In genomic region chr4:1012031-1012739, GRCh38 we compare ENCODE assay signal across 8 cellular contexts. TPM values are rescaled to one million over a fixed set of nuclear protein-coding genes. Genes with fewer than 3 reads are reported as not detected.
DNase-seq lines count a peak whose midpoint lies in the region; ATAC-seq, FAIRE-seq and TF ChIP-seq lines count a peak whose summit lies in the region.

No MANE protein-coding gene starts in this region.

- no peak for TF ChIP-seq EP300 in A549 (IDR thresholded peaks at IDR 0.05)

- no peak overlapping the region for H2AFZ ChIP-seq in HCT116 (ENCODE audit: low read depth, low read length, poor library complexity, severe bottlenecking)

- TF ChIP-seq POLR2A in A549 (IDR thresholded peaks at IDR 0.05; ENCODE audit: low read length) (no peak), HCT116 (IDR thresholded peaks at IDR 0.05; ENCODE audit: borderline replicate concordance, extremely low read depth, insufficient read depth, insufficient read length) (no peak)

- H3K4me1 Mint-ChIP-seq in effector memory CD8-positive, alpha-beta T cell (ENCODE audit: low read depth in 2 of 2): peaks cover 13 to 19% of the 10 kb centered on the region in 2 donors
- H3K4me1 Mint-ChIP-seq in neural crest cell (peaks cover 16% of the 10 kb centered on the region), HFFc6 (ENCODE audit: low read depth) (peaks cover 5% of the 10 kb centered on the region; the same call in 1 of the 2 replicates)

- TF ChIP-seq CTCF in A549 (IDR thresholded peaks at IDR 0.05) (no peak), HCT116 (IDR thresholded peaks at IDR 0.05 in 2 of 3, conservative IDR thresholded peaks at IDR 0.05 in 1 of 3; ENCODE audit: borderline replicate concordance in 1 of 3, insufficient read depth in 1 of 3, low read depth in 2 of 3, low read length in 2 of 3) (no peak), neural crest cell (conservative IDR thresholded peaks at IDR 0.05) (no peak), HFFc6 (IDR thresholded peaks at IDR 0.05) (no peak)

- H3K4me2 ChIP-seq in A549 (peak overlapping the region; percentile 95), HCT116 (ENCODE audit: low read length) (peak overlapping the region; percentile 89)

- no peaks in the 10 kb centered on the region for H4K20me1 ChIP-seq in HCT116 (ENCODE audit: insufficient read depth)

- POLR2A ChIA-PET in A549 (lab: Yijun Ruan, JAX): no interaction called here
- POLR2A ChIA-PET in HCT116 (lab: Charles Lee): no interaction called here

- peak in 1 of 2 experiments; percentile 37 for DNase-seq in A549 (ENCODE audit: low read depth in 1 of 2, low spot score in 1 of 2)
- no peak for DNase-seq in HCT116 (ENCODE audit: low read depth, low spot score)
- peak; percentile 33 to 35 for DNase-seq in activated CD4-positive, alpha-beta T cell treated with anti-CD3 and anti-CD28 coated beads for 4 hours
- peak; percentile 17 to 37 (median 28) for DNase-seq in effector memory CD8-positive, alpha-beta T cell
- no peak for DNase-seq in neural crest cell (ENCODE audit: low read depth, low spot score)
- no peak for DNase-seq in HFFc6
- DNase-seq in NCI-H2107 treated with DMSO at 0.1 percent for 48 hours (lab: John Stamatoyannopoulos, UW; ENCODE audit: unreplicated experiment): no peak

- ATAC-seq in A549: peak in 1 of 2 experiments; percentile 12; a peak in 3 of 6 replicates
- peak; percentile 39 for ATAC-seq in HCT116
- ATAC-seq in effector memory CD8-positive, alpha-beta T cell (replicated peaks): peak; percentile 5
- no peak for ATAC-seq in HG03135 (IDR thresholded peaks at IDR 0.05; ENCODE audit: unreplicated experiment)

- H3K4me3 ChIP-seq in A549: peak overlapping the region; percentile 73
- H3K4me3 ChIP-seq in HCT116 (replicated peaks in 1 of 2; ENCODE audit: low read depth in 1 of 2, low read length in 2 of 2): peak overlapping the region; percentile 70 to 75

- H3K9ac ChIP-seq in HCT116 (ENCODE audit: low read length): peak overlapping the region; percentile 86

- peak overlapping the region; percentile 60 to 65 for H3K4me3 Mint-ChIP-seq in effector memory CD8-positive, alpha-beta T cell
- H3K4me3 Mint-ChIP-seq in neural crest cell (peak overlapping the region; percentile 51), HFFc6 (no peak overlapping the region; the same call in 1 of the 2 replicates)

- CTCF ChIA-PET in A549 (lab: Yijun Ruan, JAX): no interaction called here
- CTCF ChIA-PET in HCT116 (lab: Charles Lee): no interaction called here

- no peaks in the 10 kb centered on the region for H3K9me2 ChIP-seq in HCT116 (ENCODE audit: insufficient read depth)

- H3K36me3 ChIP-seq in HCT116 (ENCODE audit: control insufficient read depth in 1 of 2, insufficient read depth in 2 of 2, low read length in 2 of 2): peaks cover 3 to 4% of the 10 kb centered on the region in 2 experiments; a peak in 2 of 4 replicates

- peaks cover 12% of the 10 kb centered on the region; the same call in 1 of the 2 replicates for H3K79me2 ChIP-seq in HCT116 (ENCODE audit: insufficient read depth, low read length)

- no TSS peak for BruUV-seq in HCT116 (replicated peaks; lab: Mats Ljungman, UMichigan)

- no peak for TF ChIP-seq RAD21 in A549 (conservative IDR thresholded peaks at IDR 0.05 in 1 of 2, IDR thresholded peaks at IDR 0.05 in 1 of 2)
- no peak for TF ChIP-seq RAD21 in HCT116 (IDR thresholded peaks at IDR 0.05; ENCODE audit: low read depth)

- peaks cover 25% of the 10 kb centered on the region for H3K36me3 Mint-ChIP-seq in effector memory CD8-positive, alpha-beta T cell (ENCODE audit: insufficient read depth)
- no peaks in the 10 kb centered on the region for H3K36me3 Mint-ChIP-seq in neural crest cell (ENCODE audit: low read depth)
- H3K36me3 Mint-ChIP-seq in HFFc6 (ENCODE audit: low read depth): no peaks in the 10 kb centered on the region

- H3K27me3 ChIP-seq in HCT116 (ENCODE audit: insufficient read depth, low read length): no peaks in the 10 kb centered on the region

- H3K4me1 ChIP-seq in A549: peaks cover 9% of the 10 kb centered on the region
- H3K4me1 ChIP-seq in HCT116 (ENCODE audit: control insufficient read depth in 1 of 2, insufficient read depth in 2 of 2, low read length in 2 of 2): peaks cover 20 to 29% of the 10 kb centered on the region in 2 experiments

- H3K27me3 Mint-ChIP-seq in effector memory CD8-positive, alpha-beta T cell: peaks cover 16 to 22% of the 10 kb centered on the region in 2 donors
- peaks cover 29% of the 10 kb centered on the region for H3K27me3 Mint-ChIP-seq in neural crest cell (ENCODE audit: low read depth)
- peaks cover 9% of the 10 kb centered on the region for H3K27me3 Mint-ChIP-seq in HFFc6 (ENCODE audit: insufficient read depth)

- WGBS in A549 (ENCODE audit: missing lambda C conversion rate): 15% methylated on average over 4 of the region's 69 CpGs

- no peaks in the 10 kb centered on the region for H3K9me3 Mint-ChIP-seq in effector memory CD8-positive, alpha-beta T cell
- no peaks in the 10 kb centered on the region for H3K9me3 Mint-ChIP-seq in neural crest cell
- H3K9me3 Mint-ChIP-seq in HFFc6: peaks cover 2% of the 10 kb centered on the region; the same call in 1 of the 2 replicates

- no peaks in the 10 kb centered on the region for H3K9me3 ChIP-seq in A549
- H3K9me3 ChIP-seq in HCT116 (ENCODE audit: control insufficient read depth in 1 of 2, insufficient read depth in 1 of 2, low read depth in 1 of 2, low read length in 2 of 2): no peaks in the 10 kb centered on the region

- FAIRE-seq in A549 (lab: Jason Lieb, UNC): no peak

- H3K27ac ChIP-seq in A549 (peak overlapping the region; percentile 70 to 94), HCT116 (ENCODE audit: low read depth, low read length) (peak overlapping the region; percentile 80)

- intact Hi-C loops in HCT116 (cut with micrococcal nuclease): loop anchor here (5.0 kb wide), 1 partner anchor 275 kb away; the partner anchor contains the start of gene MAEA

- H3K27ac Mint-ChIP-seq in effector memory CD8-positive, alpha-beta T cell: no peak overlapping the region
- H3K27ac Mint-ChIP-seq in neural crest cell (ENCODE audit: unreplicated experiment) (no peak overlapping the region), HFFc6 (no peak overlapping the region)

- RAD21 ChIA-PET in HCT116 (lab: Charles Lee; ENCODE audit: low non-redundant PET in 1 of 2, low total read pairs in 2 of 2, uncharacterized antibody in 2 of 2, unreplicated experiment in 2 of 2): interaction anchor here in 1 of 2 experiments (0.7 kb wide), 1 partner anchor 27 kb away, joined by 4 read pairs; no protein-coding TSS in a partner anchor

TF ChIP-seq in A549, 52 proteins besides CTCF, POLR2A, EP300 and RAD21 (continues in another document):
- peak; percentile 34; the same call in 1 of the 2 replicates for TF ChIP-seq MAX (IDR thresholded peaks at IDR 0.05)

TF ChIP-seq in HCT116, 20 proteins besides CTCF, POLR2A, EP300 and RAD21 (continues in another document):
- TF ChIP-seq ZNF274 (IDR thresholded peaks at IDR 0.05; ENCODE audit: low read depth, low read length) (no peak), ZFX (IDR thresholded peaks at IDR 0.05) (peak; percentile 26; the same call in 1 of the 2 replicates), TCF7L2 (IDR thresholded peaks at IDR 0.05; ENCODE audit: borderline replicate concordance, extremely low read depth, insufficient read depth, insufficient read length) (peak; percentile 48), CBX3 (IDR thresholded peaks at IDR 0.05; ENCODE audit: low read depth) (no peak), EGR1 (IDR thresholded peaks at IDR 0.05; ENCODE audit: low read depth) (no peak), EZH2 (IDR thresholded peaks at IDR 0.05) (no peak)

RNA-seq across cellular contexts. Expression of gene FGFRL1, which starts 0.8 kb away (rescaled TPM):
- polyA plus RNA-seq in A549 (2011; rRNA removed) (4.7 and 8.3 TPM in 2 replicates), A549 (2017; fragmentation: RNase III; extraction: RNeasy Plus Mini Kit Qiagen cat#74134 plus additional on column Dnase treatment) (11.2 to 11.4 TPM (median 11.2 TPM) in 3 replicates)
- 26.5 and 32.6 TPM in 2 replicates for polyA plus RNA-seq in A549 (2012; cell fraction: cytosol; rRNA removed)
- 32.5 and 64.4 TPM in 2 replicates for polyA plus RNA-seq in A549 (2012; cell fraction: nucleus; rRNA removed)
- 40.2 and 49.5 TPM in 2 replicates for polyA minus RNA-seq in A549 (2011; rRNA and poly(A)+ RNA removed)
- total RNA-seq in HCT116 (2021; ENCODE audit: unreplicated experiment) (91.1 TPM), neural crest cell (54.9 and 58.8 TPM in 2 replicates)
- polyA plus RNA-seq in HCT116 (2012): 75.9 and 100 TPM in 2 replicates
- total RNA-seq in HFFc6 (2021; fragmentation: NEBNext Ultra II Directional; extraction: Animal tissue kit (Norgen Biotek cat#: 25700)): 10 to 100 TPM; 15.4 to 40.8 (median 17.3) TPM

RNA-seq across cellular contexts. Expression of gene SLC26A1, which starts 19.0 kb away (rescaled TPM):
- polyA plus RNA-seq in A549 (2011; rRNA removed) (0.09 and 0.23 TPM in 2 replicates), A549 (2017; fragmentation: RNase III; extraction: RNeasy Plus Mini Kit Qiagen cat#74134 plus additional on column Dnase treatment) (0.30 to 0.61 TPM (median 0.50 TPM) in 3 replicates)
- 0.30 and 0.45 TPM in 2 replicates for polyA plus RNA-seq in A549 (2012; cell fraction: cytosol; rRNA removed)
- polyA plus RNA-seq in A549 (2012; cell fraction: nucleus; rRNA removed): 1.3 and 1.7 TPM in 2 replicates
- 0.62 and 0.83 TPM in 2 replicates for polyA minus RNA-seq in A549 (2011; rRNA and poly(A)+ RNA removed)
- total RNA-seq in HCT116 (2021; ENCODE audit: unreplicated experiment) (0.22 TPM), neural crest cell (0.27 and 0.84 TPM in 2 replicates)
- 4.4 and 5.6 TPM in 2 replicates for polyA plus RNA-seq in HCT116 (2012)
- total RNA-seq in HFFc6 (2021; fragmentation: NEBNext Ultra II Directional; extraction: Animal tissue kit (Norgen Biotek cat#: 25700)): under 1 TPM in 3 of 6 experiments, not detected in 3; 0.16 to 0.38 (median 0.19) TPM

RNA-seq across cellular contexts. Expression of gene IDUA, which starts 25.3 kb away (rescaled TPM):
- polyA plus RNA-seq in A549 (2011; rRNA removed) (3.1 and 4.2 TPM in 2 replicates), A549 (2017; fragmentation: RNase III; extraction: RNeasy Plus Mini Kit Qiagen cat#74134 plus additional on column Dnase treatment) (13.9 to 19.4 TPM (median 19.2 TPM) in 3 replicates)
- polyA plus RNA-seq in A549 (2012; cell fraction: cytosol; rRNA removed): 3.0 and 4.1 TPM in 2 replicates
- 65.6 and 96.4 TPM in 2 replicates for polyA plus RNA-seq in A549 (2012; cell fraction: nucleus; rRNA removed)
- polyA minus RNA-seq in A549 (2011; rRNA and poly(A)+ RNA removed): 3.0 and 4.0 TPM in 2 replicates
- total RNA-seq in HCT116 (2021; ENCODE audit: unreplicated experiment) (28.2 TPM), neural crest cell (16.4 and 18.0 TPM in 2 replicates)
- 22.3 and 26.0 TPM in 2 replicates for polyA plus RNA-seq in HCT116 (2012)
- 10 to 100 TPM; 20.9 to 40.3 (median 23.3) TPM for total RNA-seq in HFFc6 (2021; fragmentation: NEBNext Ultra II Directional; extraction: Animal tissue kit (Norgen Biotek cat#: 25700))

RNA-seq across cellular contexts. Expression of gene DGKQ, which starts 38.8 kb away (rescaled TPM):
- polyA plus RNA-seq in A549 (2011; rRNA removed): 2.7 and 3.3 TPM in 2 replicates
- 7.5 and 10.4 TPM in 2 replicates for polyA plus RNA-seq in A549 (2012; cell fraction: cytosol; rRNA removed)
- 37.7 and 46.1 TPM in 2 replicates for polyA plus RNA-seq in A549 (2012; cell fraction: nucleus; rRNA removed)
- polyA plus RNA-seq in A549 (2017; fragmentation: RNase III; extraction: RNeasy Plus Mini Kit Qiagen cat#74134 plus additional on column Dnase treatment): 6.2 to 7.8 TPM (median 7.0 TPM) in 3 replicates
- 2.7 and 3.2 TPM in 2 replicates for polyA minus RNA-seq in A549 (2011; rRNA and poly(A)+ RNA removed)
- total RNA-seq in HCT116 (2021; ENCODE audit: unreplicated experiment): 22.0 TPM
- 17.8 and 20.2 TPM in 2 replicates for polyA plus RNA-seq in HCT116 (2012)
- total RNA-seq in neural crest cell: 15.0 and 15.7 TPM in 2 replicates
- total RNA-seq in HFFc6 (2021; fragmentation: NEBNext Ultra II Directional; extraction: Animal tissue kit (Norgen Biotek cat#: 25700)): 10 to 100 TPM; 11.3 to 14.9 (median 13.1) TPM

Comparison
In these comparisons a context has a peak if more than half of its experiments do, and no peak if none do; other contexts are left out.
1. DNase-seq: peak in activated CD4-positive, alpha-beta T cell treated with anti-CD3 and anti-CD28 coated beads for 4 hours (2 of 2) and effector memory CD8-positive, alpha-beta T cell (3 of 3); none in HCT116 (single experiment), neural crest cell (single experiment), HFFc6 (single experiment) and NCI-H2107 treated with DMSO at 0.1 percent for 48 hours (single experiment).
2. Of the 6 proteins assayed by ChIP-seq in both A549 and HCT116: peak only in A549: MAX; only in HCT116: none; in both: none; in neither: 5.